ENCODE assay signal across 29 cellular contexts in genomic region chr4:61493041-61493440, GRCh38.
DNase-seq lines count a peak whose midpoint lies in the region; ATAC-seq, FAIRE-seq and TF ChIP-seq lines count a peak whose summit lies in the region.
"Had no signal": no experiment of that assay in that cellular context is flagged by ENCODE, and none has a peak within 500 bp of the region (broad histone marks: within the 10 kb centered on the region; RNA-seq: fewer than 3 reads in every experiment).

No MANE protein-coding gene starts in this region.

- H3K36me3 Mint-ChIP-seq in WTC11 = 0 out of 2 replicates have a peak, but pooled peaks cover 5% of the 10 kb centered on the region
- no peaks in the 10 kb centered on the region for H3K36me3 Mint-ChIP-seq in stimulated activated effector memory CD8-positive, alpha-beta T cell treated with anti-CD3 and anti-CD28 coated beads, Interleukin-12 subunit alpha, Interleukin-12 subunit beta, amount 100 ng/mL, for 72 hours
- H3K36me3 Mint-ChIP-seq: CD4-positive, alpha-beta memory T cell had no signal

- H3K27me3 ChIP-seq in iPS-20b (ENCODE audit: insufficient read depth, low read length) = no peaks in the 10 kb centered on the region
- H3K27me3 ChIP-seq: BLaER1 treated with 17β-estradiol and CSF1 and Interleukin-3, amounts not matched to agents 10 nM and 100 nM had no signal

- CTCF ChIA-PET in A549 (lab: Yijun Ruan, JAX) (no interaction called here), WTC11 (lab: Charles Lee) (interaction anchor here (1.0 kb wide), 1 partner anchor 97 kb away, joined by 3 read pairs; no protein-coding TSS in a partner anchor)

- H3K4me1 ChIP-seq in A549 (no peaks in the 10 kb centered on the region), iPS-20b (ENCODE audit: insufficient read depth, low read length) (peaks cover 9% of the 10 kb centered on the region; the same call in 1 of the 2 replicates)
- H3K4me1 ChIP-seq: BLaER1 treated with 17β-estradiol and CSF1 and Interleukin-3, amounts not matched to agents 10 nM and 100 nM; Caco-2 had no signal

- H3K4me2 ChIP-seq in A549 = peak overlapping the region; percentile 36; the same call in 2 of the 3 replicates
- H3K4me2 ChIP-seq: BLaER1 treated with 17β-estradiol and CSF1 and Interleukin-3, amounts not matched to agents 10 nM and 100 nM had no signal

- no peaks in the 10 kb centered on the region for H3K27me3 Mint-ChIP-seq in WTC11 (ENCODE audit: low read depth)
- H3K27me3 Mint-ChIP-seq: CD4-positive, alpha-beta memory T cell had no signal

- H3K27ac ChIP-seq in A549 (no peak overlapping the region), iPS-20b (ENCODE audit: low read length) (no peak overlapping the region)
- H3K27ac ChIP-seq: BLaER1 treated with 17β-estradiol and CSF1 and Interleukin-3, amounts not matched to agents 10 nM and 100 nM; SK-N-MC had no signal

- no peak for TF ChIP-seq CTCF in A549 (IDR thresholded peaks at IDR 0.05)
- TF ChIP-seq CTCF in WTC11 (IDR thresholded peaks at IDR 0.05) = no peak

- TF ChIP-seq RAD21 in A549 (conservative IDR thresholded peaks at IDR 0.05 in 1 of 2, IDR thresholded peaks at IDR 0.05 in 1 of 2) = no peak

- no peaks in the 10 kb centered on the region; the same call in 1 of the 2 replicates for H3K9me3 Mint-ChIP-seq in WTC11
- H3K9me3 Mint-ChIP-seq in stimulated activated effector memory CD8-positive, alpha-beta T cell treated with anti-CD3 and anti-CD28 coated beads, Interleukin-12 subunit alpha, Interleukin-12 subunit beta, amount 100 ng/mL, for 72 hours = peaks cover 21% of the 10 kb centered on the region

- FAIRE-seq in A549 (lab: Jason Lieb, UNC) = no peak
- FAIRE-seq: GM12891, H54, K562 had no signal

- H3K36me3 ChIP-seq in iPS-20b (ENCODE audit: insufficient read depth, low read depth, low read length) = no peaks in the 10 kb centered on the region
- H3K36me3 ChIP-seq: BLaER1 treated with 17β-estradiol and CSF1 and Interleukin-3, amounts not matched to agents 10 nM and 100 nM had no signal

- DNase-seq in A549 (ENCODE audit: low read depth in 1 of 2, low spot score in 1 of 2) (no peak), NCI-H146 (lab: John Stamatoyannopoulos, UW) (peak; percentile 78), WTC11 (ENCODE audit: low spot score) (no peak), DMS53 treated with DMSO at 0.1 percent for 48 hours (lab: John Stamatoyannopoulos, UW; ENCODE audit: unreplicated experiment) (no peak)
- no peak for DNase-seq in stimulated activated effector memory CD8-positive, alpha-beta T cell treated with anti-CD3 and anti-CD28 coated beads, Interleukin-12 subunit alpha, Interleukin-12 subunit beta, amount 100 ng/mL, for 72 hours (ENCODE audit: low spot score in 2 of 2)
- DNase-seq in stimulated activated CD4-positive, alpha-beta T cell treated with anti-CD3 and anti-CD28 coated beads, Interleukin-4, amount 100 ng/mL, for 4 hours = no peak
- DNase-seq: 8988T; AML-193; Caco-2; CD4-positive, alpha-beta memory T cell; DMS 273 treated with DMSO at 0.1 percent for 48 hours; DMS79 treated with DMSO at 0.1 percent for 48 hours; GF-D8; MV-4-11; NCI-H1105; NCI-H1436 treated with DMSO at 0.1 percent for 48 hours; NCI-H2029; NCI-H446; NCI-H524 treated with DMSO at 0.1 percent for 48 hours; SIG-M5; SW 1271 had no signal

- no peak overlapping the region for H3K4me3 ChIP-seq in A549
- H3K4me3 ChIP-seq in iPS-20b (ENCODE audit: low read length) = peak overlapping the region; percentile 18; the same call in 1 of the 2 replicates
- H3K4me3 ChIP-seq: BLaER1 treated with 17β-estradiol and CSF1 and Interleukin-3, amounts not matched to agents 10 nM and 100 nM; K562; SK-N-MC had no signal

- TF ChIP-seq POLR2A in A549 (IDR thresholded peaks at IDR 0.05; ENCODE audit: low read length) = no peak

- POLR2A ChIA-PET in A549 (lab: Yijun Ruan, JAX) (no interaction called here), WTC11 (lab: Charles Lee) (no interaction called here)

- peak overlapping the region; percentile 87 for H3K27ac Mint-ChIP-seq in WTC11
- H3K27ac Mint-ChIP-seq in stimulated activated effector memory CD8-positive, alpha-beta T cell treated with anti-CD3 and anti-CD28 coated beads, Interleukin-12 subunit alpha, Interleukin-12 subunit beta, amount 100 ng/mL, for 72 hours = no peak overlapping the region
- H3K27ac Mint-ChIP-seq: CD4-positive, alpha-beta memory T cell had no signal

- peaks cover 31% of the 10 kb centered on the region for H3K4me1 Mint-ChIP-seq in WTC11
- no peaks in the 10 kb centered on the region for H3K4me1 Mint-ChIP-seq in stimulated activated effector memory CD8-positive, alpha-beta T cell treated with anti-CD3 and anti-CD28 coated beads, Interleukin-12 subunit alpha, Interleukin-12 subunit beta, amount 100 ng/mL, for 72 hours
- H3K4me1 Mint-ChIP-seq: CD4-positive, alpha-beta memory T cell had no signal

- WGBS in A549 (ENCODE audit: missing lambda C conversion rate) = 18% methylated on average over 4 of the region's 4 CpGs

- no peak for TF ChIP-seq EP300 in A549 (IDR thresholded peaks at IDR 0.05)

- ATAC-seq in A549 (no peak), WTC11 (peak; percentile 34), GM19452 (IDR thresholded peaks at IDR 0.05; ENCODE audit: unreplicated experiment) (no peak)
- no peak for ATAC-seq in stimulated activated effector memory CD8-positive, alpha-beta T cell treated with anti-CD3 and anti-CD28 coated beads, Interleukin-12 subunit alpha, Interleukin-12 subunit beta, amount 100 ng/mL, for 72 hours
- ATAC-seq: K562, Panc1 had no signal

- H3K9me3 ChIP-seq in A549 (no peaks in the 10 kb centered on the region), iPS-20b (ENCODE audit: insufficient read depth, low read depth, low read length) (no peaks in the 10 kb centered on the region)
- H3K9me3 ChIP-seq: BLaER1 treated with 17β-estradiol and CSF1 and Interleukin-3, amounts not matched to agents 10 nM and 100 nM; Caco-2 had no signal

- peak overlapping the region; percentile 3; the same call in 1 of the 2 replicates for H3K4me3 Mint-ChIP-seq in WTC11
- no peak overlapping the region for H3K4me3 Mint-ChIP-seq in stimulated activated effector memory CD8-positive, alpha-beta T cell treated with anti-CD3 and anti-CD28 coated beads, Interleukin-12 subunit alpha, Interleukin-12 subunit beta, amount 100 ng/mL, for 72 hours
- H3K4me3 Mint-ChIP-seq: CD4-positive, alpha-beta memory T cell had no signal

- H3K9ac ChIP-seq in iPS-20b (ENCODE audit: low read depth, low read length) = 0 out of 2 replicates have a peak overlapping the region, but pooled peaks have one; percentile 8
- H3K9ac ChIP-seq: BLaER1 treated with 17β-estradiol and CSF1 and Interleukin-3, amounts not matched to agents 10 nM and 100 nM had no signal

TF ChIP-seq in A549, 52 proteins besides CTCF, POLR2A, EP300 and RAD21:
- TF ChIP-seq EHF (CRISPR knock-in tag; IDR thresholded peaks at IDR 0.05) (no peak), JUN (IDR thresholded peaks at IDR 0.05) (no peak), NFE2L2 (conservative IDR thresholded peaks at IDR 0.05; ENCODE audit: low read length) (no peak)

TF ChIP-seq in WTC11, 78 proteins besides CTCF, POLR2A, EP300 and RAD21 (continues in another document):
- TF ChIP-seq NFYB (CRISPR knock-in tag; conservative IDR thresholded peaks at IDR 0.05; ENCODE audit: low read depth) = no peak
- TF ChIP-seq MYBL2 (CRISPR knock-in tag; IDR thresholded peaks at IDR 0.05) = no peak
- TF ChIP-seq ZNF671 (CRISPR knock-in tag; IDR thresholded peaks at IDR 0.05) = no peak
- no peak for TF ChIP-seq RELA (CRISPR knock-in tag; IDR thresholded peaks at IDR 0.05; ENCODE audit: borderline replicate concordance)
- TF ChIP-seq ATF2 (CRISPR knock-in tag; IDR thresholded peaks at IDR 0.05; ENCODE audit: borderline replicate concordance, low read depth) = no peak
- TF ChIP-seq, protein P1, sequence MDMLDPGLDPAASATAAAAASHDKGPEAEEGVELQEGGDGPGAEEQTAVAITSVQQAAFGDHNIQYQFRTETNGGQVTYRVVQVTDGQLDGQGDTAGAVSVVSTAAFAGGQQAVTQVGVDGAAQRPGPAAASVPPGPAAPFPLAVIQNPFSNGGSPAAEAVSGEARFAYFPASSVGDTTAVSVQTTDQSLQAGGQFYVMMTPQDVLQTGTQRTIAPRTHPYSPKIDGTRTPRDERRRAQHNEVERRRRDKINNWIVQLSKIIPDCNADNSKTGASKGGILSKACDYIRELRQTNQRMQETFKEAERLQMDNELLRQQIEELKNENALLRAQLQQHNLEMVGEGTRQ (CRISPR knock-in tag; IDR thresholded peaks at IDR 0.05) = no peak
- no peak for TF ChIP-seq ZNF317 (CRISPR knock-in tag; IDR thresholded peaks at IDR 0.05; ENCODE audit: borderline replicate concordance, low read depth)
- TF ChIP-seq FOXK1 (CRISPR knock-in tag; IDR thresholded peaks at IDR 0.05) = no peak
- TF ChIP-seq ZMAT4 (CRISPR knock-in tag; IDR thresholded peaks at IDR 0.05) = no peak
- TF ChIP-seq GTF2I (CRISPR knock-in tag; conservative IDR thresholded peaks at IDR 0.05) = no peak
- TF ChIP-seq ZBTB21 (CRISPR knock-in tag; IDR thresholded peaks at IDR 0.05; ENCODE audit: borderline replicate concordance) = no peak
- TF ChIP-seq TEAD1 (CRISPR knock-in tag; IDR thresholded peaks at IDR 0.05) = no peak
